ENCODE assay signal across 8 cellular contexts in genomic region chr4:80266267-80266901, GRCh38. TPM values are rescaled to one million over a fixed set of nuclear protein-coding genes. Genes with fewer than 3 reads are reported as not detected.
DNase-seq lines count a peak whose midpoint lies in the region; ATAC-seq, FAIRE-seq and TF ChIP-seq lines count a peak whose summit lies in the region.

Gene FGF5 (plus strand): TSS chr4:80266664. CDS start chr4:80266825, 161 bp downstream.

- TF ChIP-seq EP300 in gastroesophageal sphincter (IDR thresholded peaks at IDR 0.05), result no peak

- WGBS in gastroesophageal sphincter (ENCODE audit: low coverage in 1 of 2), 2 donors, result 0% methylated on average over 7 of the region's 50 CpGs; no CpG with 5 or more reads in 1 of the 2 donors
- 1% methylated on average over 40 to 50 of the region's 50 CpGs for WGBS in pancreas, 2 donors

- peaks cover 6% of the 10 kb centered on the region for H3K4me1 Mint-ChIP-seq in activated T-helper 17 cell treated with anti-CD3 and anti-CD28 coated beads, Interleukin-2, amount 50 U/mL, for 72 hours
- no peaks in the 10 kb centered on the region for H3K4me1 Mint-ChIP-seq in Caco-2 (ENCODE audit: low read depth, unreplicated experiment)

- H3K4me3 Mint-ChIP-seq in activated T-helper 17 cell treated with anti-CD3 and anti-CD28 coated beads, Interleukin-2, amount 50 U/mL, for 72 hours, result peak within 1 kb of the TSS; percentile 72
- no peak within 1 kb of the TSS for H3K4me3 Mint-ChIP-seq in Caco-2 (ENCODE audit: unreplicated experiment)

- POLR2A ChIA-PET in Caco-2 (lab: Charles Lee), result no interaction called here

- DNase-seq in ACHN, result peak; percentile 92
- peak; percentile 62 for DNase-seq in GM06990 (ENCODE audit: extremely low read depth, insufficient read length)
- DNase-seq in NCI-H1105 (lab: John Stamatoyannopoulos, UW), result peak; percentile 18
- DNase-seq in pancreas, result peak in 4 of 6 donors; percentile 19 to 64 (median 44)
- DNase-seq in Caco-2, result no peak
- no peak for DNase-seq in COLO829 (ENCODE audit: low spot score)

- H3K27ac Mint-ChIP-seq in activated T-helper 17 cell treated with anti-CD3 and anti-CD28 coated beads, Interleukin-2, amount 50 U/mL, for 72 hours, result no peak within 1 kb of the TSS
- no peak within 1 kb of the TSS for H3K27ac Mint-ChIP-seq in Caco-2 (ENCODE audit: unreplicated experiment)

- TF ChIP-seq CTCF in GM06990 (IDR thresholded peaks at IDR 0.05; ENCODE audit: insufficient read depth, low read length, poor library complexity, severe bottlenecking), result no peak
- no peak for TF ChIP-seq CTCF in gastroesophageal sphincter (IDR thresholded peaks at IDR 0.05)
- no peak for TF ChIP-seq CTCF in pancreas (IDR thresholded peaks at IDR 0.05)
- no peak for TF ChIP-seq CTCF in Caco-2 (IDR thresholded peaks at IDR 0.05; ENCODE audit: insufficient read depth in 1 of 2, low read depth in 1 of 2, low read length in 1 of 2, severe bottlenecking in 1 of 2, unreplicated experiment in 1 of 2)

- in situ Hi-C loops in ACHN (cut with HindIII; ENCODE audit: low pct_ligation_motif_present, low pct_unique_long_range_greater_than_20kb, low sequenced_read_pairs), result no loop called here

- intact Hi-C loops in pancreas (cut with DNase I) (no loop called here), Caco-2 (cut with micrococcal nuclease; ENCODE audit: unreplicated experiment) (no loop called here)

- H3K36me3 Mint-ChIP-seq in activated T-helper 17 cell treated with anti-CD3 and anti-CD28 coated beads, Interleukin-2, amount 50 U/mL, for 72 hours (ENCODE audit: low read depth), result no peaks in the 10 kb centered on the region
- no peaks in the 10 kb centered on the region for H3K36me3 Mint-ChIP-seq in Caco-2 (ENCODE audit: insufficient read depth, unreplicated experiment)

- H3K27me3 Mint-ChIP-seq in activated T-helper 17 cell treated with anti-CD3 and anti-CD28 coated beads, Interleukin-2, amount 50 U/mL, for 72 hours, result peaks cover 78% of the 10 kb centered on the region
- peaks cover 4% of the 10 kb centered on the region for H3K27me3 Mint-ChIP-seq in Caco-2 (ENCODE audit: insufficient read depth, unreplicated experiment)

- BruUV-seq in Caco-2 (replicated peaks; lab: Mats Ljungman, UMichigan), result no TSS peak

- H3K4me3 ChIP-seq in GM06990 (replicated peaks; ENCODE audit: low read depth, low read length) (peak within 1 kb of the TSS; percentile 40), gastroesophageal sphincter (peak within 1 kb of the TSS; percentile 64 to 73), pancreas (peak within 1 kb of the TSS in 2 of 4 donors; percentile 10 to 43), Caco-2 (ENCODE audit: low read depth, low read length) (no peak within 1 kb of the TSS)

- CTCF ChIA-PET in Caco-2 (lab: Charles Lee), result no interaction called here

- peak; percentile 76 to 78 for TF ChIP-seq POLR2A in gastroesophageal sphincter (IDR thresholded peaks at IDR 0.05)

- no peaks in the 10 kb centered on the region for H3K9me3 ChIP-seq in gastroesophageal sphincter
- no peaks in the 10 kb centered on the region for H3K9me3 ChIP-seq in pancreas
- no peaks in the 10 kb centered on the region for H3K9me3 ChIP-seq in Caco-2

- H3K9me3 Mint-ChIP-seq in activated T-helper 17 cell treated with anti-CD3 and anti-CD28 coated beads, Interleukin-2, amount 50 U/mL, for 72 hours, result no peaks in the 10 kb centered on the region
- no peaks in the 10 kb centered on the region for H3K9me3 Mint-ChIP-seq in Caco-2 (ENCODE audit: unreplicated experiment)

- peaks cover 0 to 36% (median 8%) of the 10 kb centered on the region in 3 donors for H3K4me1 ChIP-seq in gastroesophageal sphincter
- no peaks in the 10 kb centered on the region for H3K4me1 ChIP-seq in pancreas
- no peaks in the 10 kb centered on the region for H3K4me1 ChIP-seq in Caco-2

- H3K27me3 ChIP-seq in GM06990 (replicated peaks; ENCODE audit: control insufficient read depth, insufficient read depth, low read length) (peaks cover 6% of the 10 kb centered on the region), gastroesophageal sphincter (peaks cover 58% of the 10 kb centered on the region), pancreas (peaks cover 0 to 23% (median 4%) of the 10 kb centered on the region in 4 donors), Caco-2 (replicated peaks; ENCODE audit: control insufficient read depth, insufficient read depth, low read length) (no peaks in the 10 kb centered on the region)

- H3K27ac ChIP-seq in gastroesophageal sphincter (peak within 1 kb of the TSS; percentile 77 to 88 (median 84)), pancreas (no peak within 1 kb of the TSS)

- ATAC-seq in activated T-helper 17 cell treated with anti-CD3 and anti-CD28 coated beads, Interleukin-2, amount 50 U/mL, for 72 hours (replicated peaks), result peak; percentile 28
- ATAC-seq in gastroesophageal sphincter (peak; percentile 90), pancreas (peak in 3 of 4 donors; percentile 70 to 81 (median 71))

- no peaks in the 10 kb centered on the region for H3K36me3 ChIP-seq in GM06990 (ENCODE audit: control insufficient read depth, insufficient read depth, low read length)
- no peaks in the 10 kb centered on the region for H3K36me3 ChIP-seq in gastroesophageal sphincter
- no peaks in the 10 kb centered on the region for H3K36me3 ChIP-seq in pancreas
- no peaks in the 10 kb centered on the region for H3K36me3 ChIP-seq in Caco-2 (ENCODE audit: control insufficient read depth, insufficient read depth, low read length)

- no peak for FAIRE-seq in pancreas (lab: Jason Lieb, UNC)

RNA-seq across cellular contexts. Expression of gene FGF5, which starts in this region (rescaled TPM):
- total RNA-seq in activated T-helper 17 cell treated with anti-CD3 and anti-CD28 coated beads, Interleukin-2, amount 50 U/mL, for 72 hours, result not detected
- 1 to 10 TPM; 1.2 to 2.4 (median 2.0) TPM for total RNA-seq in gastroesophageal sphincter
- total RNA-seq in pancreas, result not detected
- not detected for polyA plus RNA-seq in pancreas
- not detected in 2 replicates for total RNA-seq in Caco-2 (2022)

Comparison
In these comparisons a context has a peak if more than half of its experiments do, and no peak if none do; other contexts are left out.
1. Peak in ATAC-seq in activated T-helper 17 cell treated with anti-CD3 and anti-CD28 coated beads, Interleukin-2, amount 50 U/mL, for 72 hours; RNA of the gene not detected or under 1 TPM.
2. Peak in DNase-seq and ATAC-seq in pancreas; RNA of the gene not detected or under 1 TPM.
3. DNase-seq: peak in ACHN (single experiment), GM06990 (single experiment) and NCI-H1105 (single experiment); none in Caco-2 (0 of 2) and COLO829 (single experiment).
4. ATAC-seq: peak in every context shown above with its lines; median percentile 90 in gastroesophageal sphincter; 71 in pancreas; 28 in activated T-helper 17 cell treated with anti-CD3 and anti-CD28 coated beads, Interleukin-2, amount 50 U/mL, for 72 hours.
5. H3K27ac ChIP-seq: peak in gastroesophageal sphincter (4 of 4); none in pancreas (0 of 4).